ENCODE assay signal across 8 cellular contexts in genomic region chr20:33675127-33675954, GRCh38. TPM values are rescaled to one million over a fixed set of nuclear protein-coding genes. Genes with fewer than 3 reads are reported as not detected.
DNase-seq lines count a peak whose midpoint lies in the region; ATAC-seq and TF ChIP-seq lines count a peak whose summit lies in the region.

No MANE protein-coding gene starts in this region.

- H3K14ac ChIP-seq in H9 (ENCODE audit: insufficient read depth, low read length) = no peak overlapping the region

- no peak for TF ChIP-seq CTCF in H9 (conservative IDR thresholded peaks at IDR 0.05)
- TF ChIP-seq CTCF in WI38 (IDR thresholded peaks at IDR 0.05; ENCODE audit: low read depth, low read length) = no peak
- TF ChIP-seq CTCF in heart left ventricle (IDR thresholded peaks at IDR 0.05) = no peak

- H3K4me1 ChIP-seq in H9 (ENCODE audit: insufficient read depth, low read length) = peaks cover 4% of the 10 kb centered on the region; the same call in 1 of the 2 replicates
- peaks cover 0 to 43% (median 25%) of the 10 kb centered on the region in 12 donors for H3K4me1 ChIP-seq in heart left ventricle
- peaks cover 33% of the 10 kb centered on the region for H3K4me1 ChIP-seq in skeletal muscle satellite cell (ENCODE audit: control insufficient read depth, insufficient read depth, low read length)

- no peak overlapping the region for H2AFZ ChIP-seq in H9 (ENCODE audit: low read length)

- no peak overlapping the region for H3K4ac ChIP-seq in H9 (ENCODE audit: low read depth, low read length)

- H3K36me3 ChIP-seq in heart left ventricle = peaks cover 0 to 19% (median 0%) of the 10 kb centered on the region in 9 donors
- H3K36me3 ChIP-seq in skeletal muscle satellite cell (ENCODE audit: insufficient read depth, low read length) = peaks cover 5% of the 10 kb centered on the region

- no peaks in the 10 kb centered on the region for H4K20me1 ChIP-seq in H9 (ENCODE audit: control insufficient read depth, insufficient read depth, insufficient read length)

- ATAC-seq in heart left ventricle = no peak
- ATAC-seq in GM18858 (IDR thresholded peaks at IDR 0.05; ENCODE audit: unreplicated experiment) = no peak

- no peaks in the 10 kb centered on the region for H3K79me1 ChIP-seq in H9 (ENCODE audit: insufficient read depth, low read depth, low read length, poor library complexity, severe bottlenecking)

- H3K9me3 ChIP-seq in H9 (ENCODE audit: control insufficient read depth, low read depth, low read length) (no peaks in the 10 kb centered on the region), heart left ventricle (no peaks in the 10 kb centered on the region), skeletal muscle satellite cell (replicated peaks; ENCODE audit: low read length) (no peaks in the 10 kb centered on the region)

- H3K27me3 Mint-ChIP-seq in H9 (ENCODE audit: low read depth) = peaks cover 2% of the 10 kb centered on the region

- H2AK5ac ChIP-seq in H9 (ENCODE audit: insufficient read length, low read length) = no peak overlapping the region

- DNase-seq in H9 = no peak
- DNase-seq in heart left ventricle = no peak
- DNase-seq in activated effector memory CD4-positive, alpha-beta T cell treated with anti-CD3 and anti-CD28 coated beads, Interleukin-2, amount 50 U/mL, for 16 hours = no peak
- no peak for DNase-seq in Kasumi-1 (lab: John Stamatoyannopoulos, UW)
- no peak for DNase-seq in kidney tubule cell (ENCODE audit: low spot score)

- no peak overlapping the region for H3T11ph ChIP-seq in H9 (ENCODE audit: low read length)

- H2BK15ac ChIP-seq in H9 (ENCODE audit: low read depth, low read length) = no peak overlapping the region

- H4K8ac ChIP-seq in H9 (replicated peaks; ENCODE audit: insufficient read length, low read depth, low read length) = no peak overlapping the region

- H4K91ac ChIP-seq in H9 (ENCODE audit: insufficient read length, low read depth, low read length) = no peak overlapping the region

- peaks cover 21% of the 10 kb centered on the region for H3K23me2 ChIP-seq in H9 (ENCODE audit: insufficient read length, low read depth, low read length, poor library complexity, severe bottlenecking)

- H3K9me3 Mint-ChIP-seq in H9 = no peaks in the 10 kb centered on the region; a peak in 1 of 5 replicates

- H3K4me1 Mint-ChIP-seq in H9 = peaks cover 30% of the 10 kb centered on the region in 2 experiments

- H3K27ac Mint-ChIP-seq in H9 = peak overlapping the region; percentile 1 to 73 (median 5); a peak in 5 of 7 replicates

- H3K9ac ChIP-seq in H9 (ENCODE audit: extremely low read depth, insufficient read length, low read length) (no peak overlapping the region), skeletal muscle satellite cell (ENCODE audit: low read depth, low read length) (peak overlapping the region; percentile 69)

- H4K5ac ChIP-seq in H9 (ENCODE audit: insufficient read length, low read depth, low read length) = no peak overlapping the region

- peak overlapping the region; percentile 71 for H3K4me2 ChIP-seq in H9 (ENCODE audit: insufficient read depth, insufficient read length, low read length)
- H3K4me2 ChIP-seq in skeletal muscle satellite cell (ENCODE audit: low read length) = peak overlapping the region; percentile 89

- H3K36me3 Mint-ChIP-seq in H9 (ENCODE audit: insufficient read depth in 1 of 3, low read depth in 3 of 3) = peaks cover 34 to 62% (median 53%) of the 10 kb centered on the region in 3 experiments; a peak in 6 of 7 replicates

- no peak overlapping the region for H3K18ac ChIP-seq in H9 (ENCODE audit: insufficient read length, low read depth, low read length)

- no peak overlapping the region for H3K27ac ChIP-seq in H9 (ENCODE audit: insufficient read length, low read depth, low read length)
- peak overlapping the region; percentile 75 to 95 (median 90) for H3K27ac ChIP-seq in heart left ventricle

- no peaks in the 10 kb centered on the region for H3K27me3 ChIP-seq in H9 (ENCODE audit: insufficient read depth, low read length)
- no peaks in the 10 kb centered on the region for H3K27me3 ChIP-seq in heart left ventricle
- no peaks in the 10 kb centered on the region for H3K27me3 ChIP-seq in skeletal muscle satellite cell (ENCODE audit: control insufficient read depth, insufficient read depth, low read length)

- no peak for TF ChIP-seq POLR2A in heart left ventricle (IDR thresholded peaks at IDR 0.05)

- no peak overlapping the region for H3K23ac ChIP-seq in H9 (ENCODE audit: insufficient read length, low read depth, low read length)

- no peak overlapping the region for H2BK5ac ChIP-seq in H9 (ENCODE audit: insufficient read length, low read length)

- H3K56ac ChIP-seq in H9 (ENCODE audit: insufficient read length, low read depth, low read length) = no peak overlapping the region

- H2BK120ac ChIP-seq in H9 (ENCODE audit: low read depth, low read length, poor library complexity, severe bottlenecking) = no peak overlapping the region

- H3K4me3 ChIP-seq in WI38 (ENCODE audit: low read depth, low read length) (peak overlapping the region; percentile 57), heart left ventricle (peak overlapping the region in 11 of 12 donors; percentile 62 to 95 (median 76)), skeletal muscle satellite cell (ENCODE audit: low read length) (peak overlapping the region; percentile 69)

- no peaks in the 10 kb centered on the region for H3K79me2 ChIP-seq in H9 (ENCODE audit: insufficient read depth, low read length)

- no peak overlapping the region for H2BK12ac ChIP-seq in H9 (ENCODE audit: insufficient read length, low read depth, low read length)

- no peak overlapping the region for H2BK20ac ChIP-seq in H9 (ENCODE audit: low read depth, low read length, poor library complexity, severe bottlenecking)

- H3K4me3 Mint-ChIP-seq in H9 = peak overlapping the region; percentile 49 to 76

- no CpG with 5 or more reads among the region's 16 CpGs for WGBS in H9 (ENCODE audit: extremely low coverage, insufficient read length, low lambda C conversion rate)
- 57 to 66% (median 65%) methylated on average over 16 of the region's 16 CpGs for WGBS in heart left ventricle, 4 donors

- intact Hi-C loops in heart left ventricle (cut with DNase I) = no loop called here

RNA-seq across cellular contexts. Expression of gene NECAB3, which starts 1.1 kb away (rescaled TPM):
- total RNA-seq in H9 (2021) (51.5 and 57.7 TPM in 2 replicates), heart left ventricle (100 to 1,000 TPM in 1 of 9 donors, 10 to 100 TPM in 8; 54.5 to 111 (median 74.8) TPM)
- polyA plus RNA-seq in heart left ventricle = 10 to 100 TPM; 37.6 to 67.2 TPM
- 11.4 and 12.7 TPM in 2 replicates for total RNA-seq in skeletal muscle satellite cell (2012; rRNA removed)

RNA-seq across cellular contexts. Expression of gene ACTL10, which starts 8.6 kb away (rescaled TPM):
- 0.46 and 0.55 TPM in 2 replicates for total RNA-seq in H9 (2021)
- 1 to 10 TPM in 1 of 9 donors, under 1 TPM in 8; 0.13 to 1.1 (median 0.36) TPM for total RNA-seq in heart left ventricle
- polyA plus RNA-seq in heart left ventricle = under 1 TPM; 0.23 to 0.57 TPM
- total RNA-seq in skeletal muscle satellite cell (2012; rRNA removed) = 3.5 and 4.2 TPM in 2 replicates

RNA-seq across cellular contexts. Expression of gene E2F1, which starts 10.8 kb away (rescaled TPM):
- total RNA-seq in H9 (2021) (57.9 and 58.7 TPM in 2 replicates), heart left ventricle (1 to 10 TPM in 7 of 9 donors, under 1 TPM in 2; 0.32 to 6.4 (median 1.4) TPM)
- 1 to 10 TPM in 1 of 2 donors, under 1 TPM in 1; 0.46 to 1.1 TPM for polyA plus RNA-seq in heart left ventricle
- total RNA-seq in skeletal muscle satellite cell (2012; rRNA removed) = 4.8 and 7.2 TPM in 2 replicates

RNA-seq across cellular contexts. Expression of gene C20orf144, which starts 13.2 kb away (rescaled TPM):
- total RNA-seq in H9 (2021) = 0.24 and 0.26 TPM in 2 replicates
- under 1 TPM in 2 of 9 donors, not detected in 7; 0.13 to 0.50 TPM for total RNA-seq in heart left ventricle
- under 1 TPM in 1 of 2 donors, not detected in 1; 0.15 TPM for polyA plus RNA-seq in heart left ventricle
- total RNA-seq in skeletal muscle satellite cell (2012; rRNA removed) = 0.22 TPM in 1 of 2 replicates, not detected in the other

RNA-seq across cellular contexts. Expression of gene PXMP4, which starts 44.8 kb away (rescaled TPM):
- total RNA-seq in H9 (2021) (4.5 and 5.7 TPM in 2 replicates), heart left ventricle (10 to 100 TPM in 6 of 9 donors, 1 to 10 TPM in 3; 8.2 to 13.0 (median 11.9) TPM)
- polyA plus RNA-seq in heart left ventricle = 1 to 10 TPM; 5.0 to 7.5 TPM
- 2.8 and 3.9 TPM in 2 replicates for total RNA-seq in skeletal muscle satellite cell (2012; rRNA removed)
